ENCODE assay signal across 11 cellular contexts in the genomic region with DNA sequence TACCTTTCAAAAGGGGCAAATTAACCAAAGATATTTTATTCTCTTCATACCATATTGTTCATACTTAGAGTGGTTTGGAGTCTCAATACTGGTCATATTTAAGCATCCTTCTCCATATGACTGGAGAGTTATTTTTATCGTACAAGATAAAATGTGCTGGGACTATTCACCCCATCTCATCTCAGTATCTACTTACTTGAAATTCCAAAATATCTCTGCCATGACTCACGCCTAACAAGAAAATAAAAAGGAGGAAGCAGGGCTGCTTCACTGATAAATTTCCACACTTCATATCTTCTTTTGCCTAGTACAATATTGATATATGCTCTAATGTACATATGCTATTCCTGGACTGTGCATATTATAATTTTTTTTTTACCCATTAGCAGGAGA.
DNase-seq lines count a peak whose midpoint lies in the region; ATAC-seq and TF ChIP-seq lines count a peak whose summit lies in the region.
"Had no signal": no experiment of that assay in that cellular context is flagged by ENCODE, and none has a peak within 500 bp of the region (broad histone marks: within the 10 kb centered on the region; RNA-seq: fewer than 3 reads in every experiment).

No MANE protein-coding gene starts in this region.

- intact Hi-C loops in natural killer cell (cut with micrococcal nuclease): no loop called here

- 11% methylated on average over 2 of the region's 2 CpGs for WGBS in SK-N-SH (ENCODE audit: low lambda C conversion rate)
- 33% methylated on average over 2 of the region's 2 CpGs for WGBS in smooth muscle cell (ENCODE audit: low lambda C conversion rate)

- H3F3A ChIP-seq in SK-N-SH (replicated peaks; ENCODE audit: insufficient read depth) (peaks cover 21% of the 10 kb centered on the region), smooth muscle cell (ENCODE audit: low read depth) (peaks cover 8% of the 10 kb centered on the region)

- H3K9me3 Mint-ChIP-seq in activated T-helper 17 cell treated with anti-CD3 and anti-CD28 coated beads, Interleukin-2, amount 50 U/mL, for 72 hours: peaks cover 19% of the 10 kb centered on the region
- peaks cover 15 to 16% of the 10 kb centered on the region in 2 donors for H3K9me3 Mint-ChIP-seq in natural killer cell

- peak overlapping the region; percentile 73 for H2AFZ ChIP-seq in SK-N-SH (ENCODE audit: low read depth)
- H2AFZ ChIP-seq in smooth muscle cell (ENCODE audit: low read depth): peak overlapping the region; percentile 77

- H3K9me3 ChIP-seq in SK-N-SH (no peaks in the 10 kb centered on the region), smooth muscle cell (replicated peaks; ENCODE audit: low read depth) (no peaks in the 10 kb centered on the region)

- H3K36me3 Mint-ChIP-seq in activated T-helper 17 cell treated with anti-CD3 and anti-CD28 coated beads, Interleukin-2, amount 50 U/mL, for 72 hours (ENCODE audit: low read depth): no peaks in the 10 kb centered on the region
- H3K36me3 Mint-ChIP-seq in natural killer cell: peaks cover 7% of the 10 kb centered on the region

- no peak for TF ChIP-seq RAD21 in SK-N-SH (IDR thresholded peaks at IDR 0.05; ENCODE audit: low read length)

- H3K36me3 ChIP-seq in SK-N-SH (replicated peaks in 1 of 2; ENCODE audit: control insufficient read depth in 1 of 2, insufficient read depth in 2 of 2, low read length in 1 of 2) (no peaks in the 10 kb centered on the region), smooth muscle cell (ENCODE audit: low read depth) (no peaks in the 10 kb centered on the region)

- no peak overlapping the region for H3K4me3 Mint-ChIP-seq in activated T-helper 17 cell treated with anti-CD3 and anti-CD28 coated beads, Interleukin-2, amount 50 U/mL, for 72 hours
- H3K4me3 Mint-ChIP-seq in natural killer cell: no peak overlapping the region
- H3K4me3 Mint-ChIP-seq: dendritic cell treated with granulocyte-macrophage colony-stimulating factor and Interleukin-4, amounts not matched to agents 40 ng/mL and 50 ng/mL, for 4 days had no signal

- no peak overlapping the region for H3K27ac Mint-ChIP-seq in activated T-helper 17 cell treated with anti-CD3 and anti-CD28 coated beads, Interleukin-2, amount 50 U/mL, for 72 hours
- H3K27ac Mint-ChIP-seq in natural killer cell: no peak overlapping the region
- H3K27ac Mint-ChIP-seq: dendritic cell treated with granulocyte-macrophage colony-stimulating factor and Interleukin-4, amounts not matched to agents 40 ng/mL and 50 ng/mL, for 4 days had no signal

- TF ChIP-seq CTCF in SK-N-SH (IDR thresholded peaks at IDR 0.05) (no peak), fibroblast of villous mesenchyme (IDR thresholded peaks at IDR 0.05; ENCODE audit: insufficient read depth, low read depth, low read length) (no peak), smooth muscle cell (IDR thresholded peaks at IDR 0.05; ENCODE audit: borderline replicate concordance, insufficient read depth, poor library complexity, severe bottlenecking) (no peak), natural killer cell (IDR thresholded peaks at IDR 0.05) (no peak)

- H4K20me1 ChIP-seq in SK-N-SH (ENCODE audit: insufficient read depth): no peaks in the 10 kb centered on the region
- H4K20me1 ChIP-seq in smooth muscle cell (ENCODE audit: low read depth): no peaks in the 10 kb centered on the region

- POLR2A ChIA-PET in SK-N-SH (lab: Yijun Ruan, JAX): no interaction called here

- H3K27me3 Mint-ChIP-seq in activated T-helper 17 cell treated with anti-CD3 and anti-CD28 coated beads, Interleukin-2, amount 50 U/mL, for 72 hours: no peaks in the 10 kb centered on the region
- no peaks in the 10 kb centered on the region for H3K27me3 Mint-ChIP-seq in natural killer cell (ENCODE audit: low read depth in 2 of 2)
- H3K27me3 Mint-ChIP-seq: dendritic cell treated with granulocyte-macrophage colony-stimulating factor and Interleukin-4, amounts not matched to agents 40 ng/mL and 50 ng/mL, for 4 days had no signal

- H3K9ac ChIP-seq in SK-N-SH (peak overlapping the region; percentile 72), smooth muscle cell (ENCODE audit: low read depth) (peak overlapping the region; percentile 44)

- H3K27ac ChIP-seq in SK-N-SH (ENCODE audit: low read depth in 2 of 2, low read length in 1 of 2): peak overlapping the region; percentile 90 to 99; a peak in 3 of 4 replicates
- H3K27ac ChIP-seq in smooth muscle cell (ENCODE audit: low read depth): peak overlapping the region; percentile 87

- H3K4me1 ChIP-seq in SK-N-SH (ENCODE audit: control insufficient read depth in 1 of 2, insufficient read depth in 2 of 2, low read depth in 1 of 2, low read length in 1 of 2) (peaks cover 0 to 6% of the 10 kb centered on the region in 2 experiments; a peak in 2 of 4 replicates), smooth muscle cell (ENCODE audit: low read depth) (peaks cover 19% of the 10 kb centered on the region)

- H3K4me3 ChIP-seq in SK-N-SH (ENCODE audit: low read depth in 2 of 2, low read length in 1 of 2) (peak overlapping the region; percentile 25 to 52; a peak in 3 of 4 replicates), fibroblast of villous mesenchyme (ENCODE audit: low read depth, low read length) (no peak overlapping the region), smooth muscle cell (no peak overlapping the region)

- no peaks in the 10 kb centered on the region for H3K27me3 ChIP-seq in SK-N-SH (ENCODE audit: insufficient read depth)
- no peaks in the 10 kb centered on the region for H3K27me3 ChIP-seq in smooth muscle cell (ENCODE audit: low read depth)

- peak; percentile 90 for DNase-seq in HS-27A (ENCODE audit: low read depth)
- no peak for DNase-seq in SK-N-SH
- DNase-seq in fibroblast of villous mesenchyme (ENCODE audit: low read depth): peak; percentile 61
- DNase-seq in smooth muscle cell (lab: John Stamatoyannopoulos, UW; ENCODE audit: unreplicated experiment): no peak
- DNase-seq in natural killer cell: no peak
- no peak for DNase-seq in NCI-H1436 treated with DMSO at 0.1 percent for 48 hours (lab: John Stamatoyannopoulos, UW)
- DNase-seq: DMS153, NCI-H526 treated with DMSO at 0.1 percent for 48 hours, substantia nigra had no signal

- no peaks in the 10 kb centered on the region for H3K4me1 Mint-ChIP-seq in activated T-helper 17 cell treated with anti-CD3 and anti-CD28 coated beads, Interleukin-2, amount 50 U/mL, for 72 hours
- no peaks in the 10 kb centered on the region for H3K4me1 Mint-ChIP-seq in natural killer cell

- H3K79me2 ChIP-seq in SK-N-SH (ENCODE audit: insufficient read depth): no peaks in the 10 kb centered on the region
- no peaks in the 10 kb centered on the region for H3K79me2 ChIP-seq in smooth muscle cell (ENCODE audit: low read depth)

- CTCF ChIA-PET in SK-N-SH (lab: Yijun Ruan, JAX): no interaction called here

- no peak for ATAC-seq in activated T-helper 17 cell treated with anti-CD3 and anti-CD28 coated beads, Interleukin-2, amount 50 U/mL, for 72 hours (replicated peaks)
- no peak for ATAC-seq in natural killer cell

- H3K9me2 ChIP-seq in SK-N-SH: 0 out of 2 replicates have a peak, but pooled peaks cover 3% of the 10 kb centered on the region

- peak overlapping the region; percentile 83 for H3K4me2 ChIP-seq in SK-N-SH
- H3K4me2 ChIP-seq in smooth muscle cell: peak overlapping the region; percentile 71

- peak in 1 of 2 experiments; percentile 52; a peak in 1 of 4 replicates for TF ChIP-seq EP300 in SK-N-SH (IDR thresholded peaks at IDR 0.05; ENCODE audit: borderline replicate concordance in 1 of 2, low read depth in 1 of 2, low read length in 1 of 2)

TF ChIP-seq in SK-N-SH, 30 proteins besides CTCF, POLR2A, EP300 and RAD21:
- TF ChIP-seq FOXM1 (IDR thresholded peaks at IDR 0.05; ENCODE audit: low read depth) (no peak), NFIC (IDR thresholded peaks at IDR 0.05; ENCODE audit: borderline replicate concordance) (no peak), TEAD4 (IDR thresholded peaks at IDR 0.05; ENCODE audit: borderline replicate concordance, insufficient read depth) (peak; percentile 74; the same call in 1 of the 2 replicates), TCF12 (IDR thresholded peaks at IDR 0.05) (peak; percentile 58), POLR2AphosphoS5 (IDR thresholded peaks at IDR 0.05; ENCODE audit: low read depth, low read length) (peak; percentile 36; the same call in 1 of the 2 replicates), FOXJ3 (CRISPR knock-in tag; IDR thresholded peaks at IDR 0.05) (no peak), FOSL2 (IDR thresholded peaks at IDR 0.05; ENCODE audit: borderline replicate concordance, low read depth) (peak; percentile 78), JUND (IDR thresholded peaks at IDR 0.05) (peak; percentile 92), MEF2A (IDR thresholded peaks at IDR 0.05; ENCODE audit: borderline replicate concordance, low read depth) (peak; percentile 88), EZH2phosphoT487 (IDR thresholded peaks at IDR 0.05; ENCODE audit: borderline replicate concordance, low read depth) (no peak)

Comparison
In these comparisons a context has a peak if more than half of its experiments do, and no peak if none do; other contexts are left out.
1. DNase-seq: peak in HS-27A (single experiment) and fibroblast of villous mesenchyme (single experiment); none in SK-N-SH (single experiment), smooth muscle cell (single experiment), natural killer cell (single experiment) and NCI-H1436 treated with DMSO at 0.1 percent for 48 hours (single experiment).
2. H3K4me3 ChIP-seq: peak in SK-N-SH (2 of 2); none in fibroblast of villous mesenchyme (single experiment) and smooth muscle cell (single experiment).